1 cellular context compared by ENCODE assay signal in genomic region chr5:173057062-173057924, GRCh38.
A peak's percentile ranks its signal among the peaks of the same experiment; 100 is the strongest.
TF ChIP-seq lines count a peak whose summit lies in the region.

No MANE protein-coding gene starts in this region.

TF ChIP-seq in HepG2, 621 proteins besides CTCF, POLR2A, EP300 and RAD21 (continued from another document and continues in another):
- TF ChIP-seq ATF6 (CRISPR knock-in tag; conservative IDR thresholded peaks at IDR 0.05) (peak; percentile 55; the same call in 1 of the 2 replicates), ZFYVE20 (CRISPR knock-in tag; IDR thresholded peaks at IDR 0.05; ENCODE audit: borderline replicate concordance, low read depth) (no peak), ZNF484 (CRISPR knock-in tag; IDR thresholded peaks at IDR 0.05; ENCODE audit: borderline replicate concordance, low read depth) (no peak), MXD4 (CRISPR knock-in tag; IDR thresholded peaks at IDR 0.05) (peak; percentile 49; the same call in 1 of the 2 replicates), ZNF264 (CRISPR knock-in tag; IDR thresholded peaks at IDR 0.05) (peak; percentile 20), GATAD1 (CRISPR knock-in tag; IDR thresholded peaks at IDR 0.05) (peak; percentile 80), HMGA1 (CRISPR knock-in tag; conservative IDR thresholded peaks at IDR 0.05) (no peak), NFYC (CRISPR knock-in tag; IDR thresholded peaks at IDR 0.05) (peak; percentile 96), JUND (CRISPR knock-in tag; IDR thresholded peaks at IDR 0.05) (no peak), TAF1 (CRISPR knock-in tag; IDR thresholded peaks at IDR 0.05) (peak; percentile 66; the same call in 1 of the 2 replicates), KMT2A (CRISPR knock-in tag; IDR thresholded peaks at IDR 0.05) (peak; percentile 72; the same call in 1 of the 2 replicates), FOXO1 (CRISPR knock-in tag; IDR thresholded peaks at IDR 0.05) (peak; percentile 55; the same call in 1 of the 2 replicates), MXI1 (IDR thresholded peaks at IDR 0.05; ENCODE audit: borderline replicate concordance, low read depth, low read length) (peak; percentile 15; the same call in 1 of the 3 replicates), NFKB2 (CRISPR knock-in tag; IDR thresholded peaks at IDR 0.05; ENCODE audit: borderline replicate concordance) (peak; percentile 70; the same call in 1 of the 2 replicates), ATM (IDR thresholded peaks at IDR 0.05; ENCODE audit: borderline replicate concordance) (no peak), NR0B2 (CRISPR knock-in tag; IDR thresholded peaks at IDR 0.05) (no peak), SAP130 (CRISPR knock-in tag; IDR thresholded peaks at IDR 0.05; ENCODE audit: low read depth) (peak; percentile 98), HNF1B (CRISPR knock-in tag; IDR thresholded peaks at IDR 0.05) (peak; percentile 44; the same call in 1 of the 2 replicates), KLF11 (CRISPR knock-in tag; IDR thresholded peaks at IDR 0.05) (0 out of 2 replicates have a peak, but pooled peaks have one; percentile 22), ZSCAN22 (CRISPR knock-in tag; IDR thresholded peaks at IDR 0.05) (no peak), IKZF5 (CRISPR knock-in tag; IDR thresholded peaks at IDR 0.05) (peak; percentile 25; the same call in 1 of the 2 replicates), ZNF292 (CRISPR knock-in tag; IDR thresholded peaks at IDR 0.05; ENCODE audit: borderline replicate concordance, low read depth) (0 out of 2 replicates have a peak, but pooled peaks have one; percentile 28), MIXL1 (CRISPR knock-in tag; IDR thresholded peaks at IDR 0.05) (peak; percentile 97), KAT8 (CRISPR knock-in tag; IDR thresholded peaks at IDR 0.05) (peak; percentile 88), SRF (IDR thresholded peaks at IDR 0.05; ENCODE audit: low read depth, low read length) (no peak), ZNF569 (CRISPR knock-in tag; IDR thresholded peaks at IDR 0.05; ENCODE audit: borderline replicate concordance) (no peak), PHF20 (CRISPR knock-in tag; IDR thresholded peaks at IDR 0.05) (peak; percentile 76), ZBTB2 (CRISPR knock-in tag; IDR thresholded peaks at IDR 0.05; ENCODE audit: low read depth) (no peak; the same call in 1 of the 2 replicates), MED1 (CRISPR knock-in tag; IDR thresholded peaks at IDR 0.05) (peak; percentile 65; the same call in 1 of the 2 replicates), ETV5 (CRISPR knock-in tag; IDR thresholded peaks at IDR 0.05; ENCODE audit: borderline replicate concordance) (peak; percentile 70), ZNF781 (CRISPR knock-in tag; IDR thresholded peaks at IDR 0.05; ENCODE audit: borderline replicate concordance, not compliant biosample characterization) (peak; percentile 82), ZNF382 (CRISPR knock-in tag; IDR thresholded peaks at IDR 0.05; ENCODE audit: borderline replicate concordance) (no peak), ZFP91 (CRISPR knock-in tag; IDR thresholded peaks at IDR 0.05; ENCODE audit: borderline replicate concordance) (peak; percentile 65; the same call in 1 of the 2 replicates), MYC (CRISPR knock-in tag; IDR thresholded peaks at IDR 0.05; ENCODE audit: borderline replicate concordance) (peak; percentile 55; the same call in 1 of the 2 replicates), ELF3 (CRISPR knock-in tag; IDR thresholded peaks at IDR 0.05) (peak; percentile 96), ZFP90 (CRISPR knock-in tag; IDR thresholded peaks at IDR 0.05; ENCODE audit: borderline replicate concordance) (no peak), KDM2A (CRISPR knock-in tag; IDR thresholded peaks at IDR 0.05; ENCODE audit: borderline replicate concordance, low read depth) (peak; percentile 88; the same call in 1 of the 2 replicates), KDM5B (CRISPR knock-in tag; IDR thresholded peaks at IDR 0.05; ENCODE audit: borderline replicate concordance) (no peak; the same call in 1 of the 2 replicates), SIN3A (IDR thresholded peaks at IDR 0.05; ENCODE audit: borderline replicate concordance, low read depth, low read length) (peak; percentile 92), ZNF543 (CRISPR knock-in tag; IDR thresholded peaks at IDR 0.05) (peak; percentile 94), SIX1 (CRISPR knock-in tag; IDR thresholded peaks at IDR 0.05; ENCODE audit: borderline replicate concordance) (no peak), KDM4B (CRISPR knock-in tag; IDR thresholded peaks at IDR 0.05) (no peak; the same call in 1 of the 2 replicates), AGO1 (IDR thresholded peaks at IDR 0.05; ENCODE audit: low read depth, low read length, poor library complexity, severe bottlenecking) (peak; percentile 67), FOXP1 (IDR thresholded peaks at IDR 0.05) (no peak), FOXP1 (CRISPR knock-in tag; IDR thresholded peaks at IDR 0.05) (peak; percentile 50), NCOR1 (IDR thresholded peaks at IDR 0.05; ENCODE audit: borderline replicate concordance, low read length) (peak; percentile 47; the same call in 1 of the 2 replicates), ZSCAN25 (CRISPR knock-in tag; IDR thresholded peaks at IDR 0.05) (no peak), CREB1 (IDR thresholded peaks at IDR 0.05) (peak; percentile 60; the same call in 1 of the 2 replicates), CREB1 (CRISPR knock-in tag; IDR thresholded peaks at IDR 0.05) (peak; percentile 79), TGIF2 (CRISPR knock-in tag; IDR thresholded peaks at IDR 0.05) (peak; percentile 77; the same call in 1 of the 2 replicates), TFE3 (CRISPR knock-in tag; IDR thresholded peaks at IDR 0.05) (peak; percentile 62; the same call in 1 of the 2 replicates), CBX5 (CRISPR knock-in tag; IDR thresholded peaks at IDR 0.05; ENCODE audit: borderline replicate concordance) (peak; percentile 27; the same call in 1 of the 2 replicates), YEATS4 (CRISPR knock-in tag; IDR thresholded peaks at IDR 0.05; ENCODE audit: borderline replicate concordance) (peak; percentile 56; the same call in 1 of the 2 replicates)
- TF ChIP-seq, protein P1, sequence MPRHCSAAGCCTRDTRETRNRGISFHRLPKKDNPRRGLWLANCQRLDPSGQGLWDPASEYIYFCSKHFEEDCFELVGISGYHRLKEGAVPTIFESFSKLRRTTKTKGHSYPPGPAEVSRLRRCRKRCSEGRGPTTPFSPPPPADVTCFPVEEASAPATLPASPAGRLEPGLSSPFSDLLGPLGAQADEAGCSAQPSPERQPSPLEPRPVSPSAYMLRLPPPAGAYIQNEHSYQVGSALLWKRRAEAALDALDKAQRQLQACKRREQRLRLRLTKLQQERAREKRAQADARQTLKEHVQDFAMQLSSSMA (CRISPR knock-in tag; IDR thresholded peaks at IDR 0.05) = peak; percentile 98
- TF ChIP-seq, protein P2, sequence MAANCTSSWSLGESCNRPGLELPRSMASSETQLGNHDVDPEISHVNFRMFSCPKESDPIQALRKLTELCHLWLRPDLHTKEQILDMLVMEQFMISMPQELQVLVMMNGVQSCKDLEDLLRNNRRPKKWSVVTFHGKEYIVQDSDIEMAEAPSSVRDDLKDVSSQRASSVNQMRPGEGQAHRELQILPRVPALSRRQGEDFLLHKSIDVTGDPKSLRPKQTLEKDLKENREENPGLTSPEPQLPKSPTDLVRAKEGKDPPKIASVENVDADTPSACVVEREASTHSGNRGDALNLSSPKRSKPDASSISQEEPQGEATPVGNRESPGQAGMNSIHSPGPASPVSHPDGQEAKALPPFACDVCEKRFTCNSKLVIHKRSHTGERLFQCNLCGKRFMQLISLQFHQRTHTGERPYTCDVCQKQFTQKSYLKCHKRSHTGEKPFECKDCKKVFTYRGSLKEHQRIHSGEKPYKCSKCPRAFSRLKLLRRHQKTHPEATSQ (CRISPR knock-in tag; IDR thresholded peaks at IDR 0.05; ENCODE audit: borderline replicate concordance) = no peak
- TF ChIP-seq, protein P3, sequence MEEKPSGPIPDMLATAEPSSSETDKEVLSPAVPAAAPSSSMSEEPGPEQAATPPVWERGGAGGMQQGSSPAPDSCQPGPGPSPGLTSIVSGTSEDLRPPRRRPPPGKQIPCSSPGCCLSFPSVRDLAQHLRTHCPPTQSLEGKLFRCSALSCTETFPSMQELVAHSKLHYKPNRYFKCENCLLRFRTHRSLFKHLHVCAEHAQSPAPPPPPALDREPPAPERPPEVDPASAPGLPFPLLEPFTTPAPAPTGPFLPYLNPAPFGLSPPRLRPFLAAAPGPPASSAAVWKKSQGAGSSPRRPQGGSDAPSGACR (CRISPR knock-in tag; IDR thresholded peaks at IDR 0.05) = peak; percentile 42; the same call in 1 of the 2 replicates
